In the genomic region with DNA sequence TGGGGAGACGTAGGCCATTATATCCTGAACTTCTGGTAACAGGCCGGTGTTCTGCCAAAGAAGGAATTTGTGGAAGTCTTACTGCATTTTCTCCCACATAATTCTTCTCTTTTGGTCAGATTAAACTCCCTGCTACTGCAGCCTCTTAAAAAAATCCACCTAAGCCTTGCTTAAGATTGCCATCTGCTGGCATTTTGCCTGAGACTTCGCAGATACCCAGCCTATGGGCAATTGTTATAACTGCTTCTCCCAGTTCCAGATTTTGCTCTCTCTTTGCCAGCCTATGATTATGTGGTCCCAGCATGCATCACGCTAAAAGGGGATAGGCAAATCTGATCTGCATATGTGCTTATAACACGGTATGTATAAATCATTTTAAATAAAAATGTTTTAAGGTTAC, we compare ENCODE assay signal across 11 cellular contexts.
DNase-seq lines count a peak whose midpoint lies in the region; ATAC-seq and TF ChIP-seq lines count a peak whose summit lies in the region.
"Had no signal": no experiment of that assay in that cellular context is flagged by ENCODE, and none has a peak within 500 bp of the region (broad histone marks: within the 10 kb centered on the region; RNA-seq: fewer than 3 reads in every experiment).

No MANE protein-coding gene starts in this region.

- intact Hi-C loops in upper lobe of right lung (cut with DNase I) = no loop called here
- intact Hi-C loops in transverse colon (cut with DNase I; ENCODE audit: low total_unique reads) = no loop called here

- no peak for TF ChIP-seq EP300 in transverse colon (IDR thresholded peaks at IDR 0.05; ENCODE audit: low read depth)

- no peaks in the 10 kb centered on the region for H3K36me3 ChIP-seq in upper lobe of right lung
- no peaks in the 10 kb centered on the region for H3K36me3 ChIP-seq in transverse colon
- H3K36me3 ChIP-seq: upper lobe of left lung had no signal

- TF ChIP-seq POLR2A in transverse colon (IDR thresholded peaks at IDR 0.05) = no peak

- H3K27ac ChIP-seq in upper lobe of right lung (no peak overlapping the region), transverse colon (no peak overlapping the region)
- H3K27ac ChIP-seq: upper lobe of left lung had no signal

- no peak overlapping the region for H3K4me3 ChIP-seq in upper lobe of right lung
- no peak overlapping the region for H3K4me3 ChIP-seq in transverse colon
- H3K4me3 ChIP-seq: upper lobe of left lung had no signal

- H3K27me3 ChIP-seq in upper lobe of right lung (no peaks in the 10 kb centered on the region), transverse colon (no peaks in the 10 kb centered on the region)
- H3K27me3 ChIP-seq: upper lobe of left lung had no signal

- H3K4me1 ChIP-seq in upper lobe of right lung (no peaks in the 10 kb centered on the region), transverse colon (peaks cover 0 to 6% (median 0%) of the 10 kb centered on the region in 4 donors)
- H3K4me1 ChIP-seq: upper lobe of left lung had no signal

- WGBS in transverse colon (ENCODE audit: low coverage in 1 of 2), 2 donors = 49 to 58% methylated on average over 5 of the region's 5 CpGs

- H3K9me3 ChIP-seq in upper lobe of right lung (no peaks in the 10 kb centered on the region), transverse colon (no peaks in the 10 kb centered on the region)
- H3K9me3 ChIP-seq: upper lobe of left lung had no signal

- DNase-seq in NCI-H748 (lab: John Stamatoyannopoulos, UW; ENCODE audit: unreplicated experiment) = peak; percentile 50
- no peak for DNase-seq in NCI-H748 treated with DMSO at 0.1 percent for 48 hours (lab: John Stamatoyannopoulos, UW)
- peak; percentile 68 for DNase-seq in NCI-H524 treated with DMSO at 0.1 percent for 48 hours (lab: John Stamatoyannopoulos, UW)
- peak; percentile 0 for DNase-seq in amniotic epithelial cell (ENCODE audit: low read depth)
- no peak for DNase-seq in upper lobe of right lung
- no peak for DNase-seq in stimulated activated CD4-positive, alpha-beta T cell treated with anti-CD3 and anti-CD28 coated beads, Interleukin-12 subunit alpha, Interleukin-12 subunit beta, amount 100 ng/mL, for 4 hours
- no peak for DNase-seq in germinal center (ENCODE audit: low spot score)
- DNase-seq in transverse colon = no peak
- DNase-seq: activated CD4-positive, alpha-beta T cell treated with anti-CD3 and anti-CD28 coated beads, Interleukin-2, amount 10 ng/mL, durations not matched to agents 24 days and 14 days; NCI-H510A; upper lobe of left lung had no signal

- ATAC-seq in upper lobe of right lung = peak; percentile 30

- no peak for TF ChIP-seq CTCF in upper lobe of right lung (IDR thresholded peaks at IDR 0.05)
- TF ChIP-seq CTCF in transverse colon (IDR thresholded peaks at IDR 0.05) = no peak

- in situ Hi-C loops in transverse colon (cut with MboI; ENCODE audit: low pct_ligation_motif_present in 1 of 4, low pct_unique_long_range_greater_than_20kb in 1 of 4, low sequenced_read_pairs in 3 of 4) = no loop called here

Comparison
In these comparisons a context has a peak if more than half of its experiments do, and no peak if none do; other contexts are left out.
1. DNase-seq: peak in NCI-H748 (single experiment), NCI-H524 treated with DMSO at 0.1 percent for 48 hours (single experiment) and amniotic epithelial cell (single experiment); none in NCI-H748 treated with DMSO at 0.1 percent for 48 hours (single experiment), upper lobe of right lung (single experiment), stimulated activated CD4-positive, alpha-beta T cell treated with anti-CD3 and anti-CD28 coated beads, Interleukin-12 subunit alpha, Interleukin-12 subunit beta, amount 100 ng/mL, for 4 hours (single experiment), germinal center (single experiment) and transverse colon (single experiment).